1 cellular context compared by ENCODE assay signal in genomic region chr11:64379817-64380709, GRCh38.
TF ChIP-seq lines count a peak whose summit lies in the region.

No MANE protein-coding gene starts in this region.

TF ChIP-seq in HEK293, 187 proteins besides CTCF, POLR2A, EP300 and RAD21 (continued from another document):
- TF ChIP-seq INSM2 (tag by site-specific recombination; IDR thresholded peaks at IDR 0.05) (no peak), ZSCAN23 (tag by site-specific recombination; IDR thresholded peaks at IDR 0.05) (no peak), ZNF133 (tag by site-specific recombination; IDR thresholded peaks at IDR 0.05) (no peak), EGR2 (tag by site-specific recombination; IDR thresholded peaks at IDR 0.05; ENCODE audit: low read depth) (peak; percentile 97), ZFP37 (tag by site-specific recombination; IDR thresholded peaks at IDR 0.05) (no peak), KLF7 (tag by site-specific recombination; IDR thresholded peaks at IDR 0.05; ENCODE audit: borderline replicate concordance) (no peak), ZNF335 (tag by site-specific recombination; conservative IDR thresholded peaks at IDR 0.05) (no peak), ZNF585B (tag by site-specific recombination; IDR thresholded peaks at IDR 0.05) (no peak), ZFHX2 (tag by site-specific recombination; conservative IDR thresholded peaks at IDR 0.05) (peak; percentile 98), ZNF292 (tag by site-specific recombination; IDR thresholded peaks at IDR 0.05; ENCODE audit: borderline replicate concordance, low read depth) (no peak), ZNF600 (tag by site-specific recombination; IDR thresholded peaks at IDR 0.05) (no peak), ZNF112 (tag by site-specific recombination; IDR thresholded peaks at IDR 0.05) (no peak), HOXA7 (CRISPR knock-in tag; IDR thresholded peaks at IDR 0.05; ENCODE audit: borderline replicate concordance) (no peak), ZNF48 (tag by site-specific recombination; IDR thresholded peaks at IDR 0.05) (0 out of 2 replicates have a peak, but pooled peaks have one; percentile 44)
